ENCODE assay signal across 8 cellular contexts in genomic region chr5:140176028-140176382, GRCh38.
DNase-seq lines count a peak whose midpoint lies in the region; ATAC-seq, FAIRE-seq and TF ChIP-seq lines count a peak whose summit lies in the region.

No MANE protein-coding gene starts in this region.

- peaks cover 0 to 25% (median 0%) of the 10 kb centered on the region in 11 experiments; a peak in 3 of 22 replicates for H4K20me1 ChIP-seq in BLaER1 treated with 17β-estradiol and CSF1 and Interleukin-3, amounts not matched to agents 10 nM and 100 nM

- ATAC-seq in HG03571 (IDR thresholded peaks at IDR 0.05; ENCODE audit: unreplicated experiment) (no peak), GM18520 (IDR thresholded peaks at IDR 0.05; ENCODE audit: unreplicated experiment) (no peak)

- peak overlapping the region; percentile 73 to 93 (median 78); a peak in 21 of 22 replicates for H3K27ac ChIP-seq in BLaER1 treated with 17β-estradiol and CSF1 and Interleukin-3, amounts not matched to agents 10 nM and 100 nM
- peak overlapping the region; percentile 99 for H3K27ac ChIP-seq in duodenal mucosa (ENCODE audit: low read depth, low read length)

- peak overlapping the region; percentile 68 to 94 (median 84) for H3K4me3 ChIP-seq in BLaER1 treated with 17β-estradiol and CSF1 and Interleukin-3, amounts not matched to agents 10 nM and 100 nM
- H3K4me3 ChIP-seq in NB4 (ENCODE audit: low read depth, low read length) = peak overlapping the region; percentile 69
- H3K4me3 ChIP-seq in duodenal mucosa (ENCODE audit: low read depth in 1 of 2, low read length in 2 of 2) = peak overlapping the region; percentile 88 to 94

- H3K4me3 Mint-ChIP-seq in nephron progenitor cell = peak overlapping the region; percentile 95

- TF ChIP-seq POLR2A in NB4 (IDR thresholded peaks at IDR 0.05; ENCODE audit: extremely low read depth, insufficient read length) = no peak

- peaks cover 29% of the 10 kb centered on the region for H3K4me1 Mint-ChIP-seq in nephron progenitor cell

- no peak for TF ChIP-seq CTCF in NB4 (IDR thresholded peaks at IDR 0.05; ENCODE audit: low read depth, low read length)
- TF ChIP-seq CTCF in nephron progenitor cell (IDR thresholded peaks at IDR 0.05) = no peak
- no peak for TF ChIP-seq CTCF in D721Med (IDR thresholded peaks at IDR 0.05; ENCODE audit: insufficient read depth, missing control alignments)

- peaks cover 18 to 34% (median 23%) of the 10 kb centered on the region in 10 experiments for H3K4me1 ChIP-seq in BLaER1 treated with 17β-estradiol and CSF1 and Interleukin-3, amounts not matched to agents 10 nM and 100 nM
- H3K4me1 ChIP-seq in duodenal mucosa (ENCODE audit: control insufficient read depth in 1 of 2, insufficient read depth in 2 of 2, low read length in 2 of 2) = peaks cover 32 to 38% of the 10 kb centered on the region in 2 donors

- peak overlapping the region; percentile 76 to 93 (median 82) for H3K9ac ChIP-seq in BLaER1 treated with 17β-estradiol and CSF1 and Interleukin-3, amounts not matched to agents 10 nM and 100 nM
- peak overlapping the region; percentile 98 to 100 for H3K9ac ChIP-seq in duodenal mucosa (ENCODE audit: low read depth in 1 of 2, low read length in 2 of 2)

- DNase-seq in NB4 (ENCODE audit: low read depth) (no peak), nephron progenitor cell (no peak), DMS79 (lab: John Stamatoyannopoulos, UW) (no peak), D721Med (ENCODE audit: insufficient read length, low spot score) (no peak)

- peak overlapping the region; percentile 81 to 99 (median 93) for H3K4me2 ChIP-seq in BLaER1 treated with 17β-estradiol and CSF1 and Interleukin-3, amounts not matched to agents 10 nM and 100 nM

- peaks cover 24% of the 10 kb centered on the region for H3K27me3 Mint-ChIP-seq in nephron progenitor cell (ENCODE audit: low read depth, poor library complexity)

- H3K36me3 ChIP-seq in BLaER1 treated with 17β-estradiol and CSF1 and Interleukin-3, amounts not matched to agents 10 nM and 100 nM = no peaks in the 10 kb centered on the region
- H3K36me3 ChIP-seq in duodenal mucosa (ENCODE audit: control insufficient read depth in 1 of 2, insufficient read depth in 2 of 2, low read length in 2 of 2) = no peaks in the 10 kb centered on the region

- H3K9me3 ChIP-seq in BLaER1 treated with 17β-estradiol and CSF1 and Interleukin-3, amounts not matched to agents 10 nM and 100 nM (replicated peaks in 1 of 11) = no peaks in the 10 kb centered on the region
- H3K9me3 ChIP-seq in duodenal mucosa (ENCODE audit: control insufficient read depth in 1 of 2, low read length in 2 of 2) = no peaks in the 10 kb centered on the region

- no peaks in the 10 kb centered on the region for H3K9me3 Mint-ChIP-seq in nephron progenitor cell

- H3K27me3 ChIP-seq in BLaER1 treated with 17β-estradiol and CSF1 and Interleukin-3, amounts not matched to agents 10 nM and 100 nM = no peaks in the 10 kb centered on the region
- no peaks in the 10 kb centered on the region for H3K27me3 ChIP-seq in duodenal mucosa (ENCODE audit: control insufficient read depth in 1 of 2, insufficient read depth in 2 of 2, low read length in 2 of 2)

- no peaks in the 10 kb centered on the region for H3K36me3 Mint-ChIP-seq in nephron progenitor cell (ENCODE audit: low read depth)

- peak overlapping the region; percentile 94 for H3K27ac Mint-ChIP-seq in nephron progenitor cell

- FAIRE-seq in D721Med (lab: Jason Lieb, UNC) = no peak
